10 cellular contexts compared by ENCODE assay signal in the genomic region with DNA sequence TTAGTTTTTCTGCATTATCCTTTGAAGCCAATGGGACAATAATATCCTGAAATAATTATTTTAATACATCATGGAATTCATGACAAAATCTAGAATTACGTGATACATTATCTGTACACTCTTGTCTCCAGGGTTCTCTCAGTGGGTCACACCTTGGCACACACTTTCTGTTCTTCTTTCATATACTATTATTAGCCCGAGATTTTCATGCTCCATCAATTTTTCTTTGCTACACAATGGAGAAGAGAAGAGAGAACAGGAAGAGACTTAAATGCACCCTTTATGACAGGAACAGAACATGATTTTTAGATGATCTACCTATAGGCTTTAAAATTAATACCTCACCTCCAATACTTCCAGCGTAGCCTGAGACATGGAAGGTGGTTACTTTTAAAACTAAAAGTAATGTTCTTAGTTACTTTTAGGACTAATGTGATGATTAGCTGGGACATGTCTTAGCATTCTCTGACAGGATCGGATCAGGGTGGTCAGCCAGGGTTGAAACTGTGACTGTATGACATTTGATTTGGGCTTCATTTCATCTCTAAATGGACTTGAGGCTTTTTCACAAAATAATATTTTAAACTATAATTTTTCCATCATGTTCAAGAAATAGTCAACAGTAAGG.
DNase-seq lines count a peak whose midpoint lies in the region; ATAC-seq, FAIRE-seq and TF ChIP-seq lines count a peak whose summit lies in the region.
"Had no signal": no experiment of that assay in that cellular context is flagged by ENCODE, and none has a peak within 500 bp of the region (broad histone marks: within the 10 kb centered on the region; RNA-seq: fewer than 3 reads in every experiment).

No MANE protein-coding gene starts in this region.

- no peaks in the 10 kb centered on the region for H4K20me1 ChIP-seq in GM12878 (ENCODE audit: control insufficient read depth, insufficient read depth)

- POLR2A ChIA-PET in GM12878 (lab: Charles Lee) = interaction anchor here (1.9 kb wide), 1 partner anchor 99 kb away, joined by 7 read pairs; no protein-coding TSS in a partner anchor

- in situ Hi-C loops in GM12878 (cut with MboI) = no loop called here

- BruUV-seq in GM12878 (replicated peaks; lab: Mats Ljungman, UMichigan) = no TSS peak

- H3K9ac ChIP-seq in GM12878 (ENCODE audit: control insufficient read depth, insufficient read depth, low read length) = no peak overlapping the region

- peak overlapping the region; percentile 62 for H3K27ac ChIP-seq in GM12878 (ENCODE audit: control insufficient read depth, insufficient read depth)

- TF ChIP-seq EP300 in GM12878 (IDR thresholded peaks at IDR 0.05; ENCODE audit: borderline replicate concordance in 1 of 2, control insufficient read depth in 1 of 2, low read depth in 2 of 2, low read length in 2 of 2) = peak; percentile 90 to 93; a peak in 3 of 4 replicates

- TF ChIP-seq POLR2A in GM12878 (IDR thresholded peaks at IDR 0.05; ENCODE audit: low read depth, low read length) = no peak

- peak; percentile 79 for DNase-seq in GM12878 (ENCODE audit: low read depth, low spot score)
- DNase-seq in DMS 273 (lab: John Stamatoyannopoulos, UW; ENCODE audit: unreplicated experiment) = no peak
- no peak for DNase-seq in SIG-M5 treated with dmso at 0.1 percent for 504 hours (lab: John Stamatoyannopoulos, UW; ENCODE audit: unreplicated experiment)
- no peak for DNase-seq in NCI-H446 (lab: John Stamatoyannopoulos, UW)
- no peak for DNase-seq in ecto neural progenitor cell (ENCODE audit: low spot score)
- DNase-seq: activated T-cell treated with anti-CD3 and anti-CD28 coated beads, Interleukin-2, amount 50 U/mL, for 24 hours; T-helper 1 cell had no signal

- peak overlapping the region; percentile 52 for H2AFZ ChIP-seq in GM12878 (ENCODE audit: control insufficient read depth, low read depth, low read length)

- peaks cover 11% of the 10 kb centered on the region for H3K4me1 ChIP-seq in GM12878 (ENCODE audit: control insufficient read depth, insufficient read depth, low read length)

- ATAC-seq in GM18519 (IDR thresholded peaks at IDR 0.05; ENCODE audit: low FRiP score, unreplicated experiment) (peak; percentile 95), GM21423 (IDR thresholded peaks at IDR 0.05; ENCODE audit: unreplicated experiment) (peak; percentile 96), HG03097 (IDR thresholded peaks at IDR 0.05; ENCODE audit: low FRiP score, unreplicated experiment) (peak; percentile 99), GM12878 (peak; percentile 98)

- SMC1A ChIA-PET in GM12878 (lab: Charles Lee; ENCODE audit: uncharacterized antibody, unreplicated experiment) = interaction anchor here (0.6 to 2.3 kb wide), 9 partner anchors 17 to 795 kb away, joined by 3 to 12 read pairs (median 4); no protein-coding TSS in a partner anchor

- H3K4me3 ChIP-seq in GM12878 = no peak overlapping the region

- 1% methylated on average over 4 of the region's 4 CpGs for WGBS in GM12878 (ENCODE audit: insufficient coverage, insufficient replicate concordance, low lambda C conversion rate, missing lambda C conversion rate)

- no peaks in the 10 kb centered on the region for H3K79me2 ChIP-seq in GM12878 (ENCODE audit: control insufficient read depth, insufficient read depth, low read length)

- intact Hi-C loops in GM12878 (cut with micrococcal nuclease; ENCODE audit: unreplicated experiment) = loop anchor here (1.0 to 5.0 kb wide), 2 partner anchors 98 to 352 kb away; no protein-coding TSS in a partner anchor

- CTCF ChIA-PET in GM12878 (lab: Yijun Ruan, JAX) = no interaction called here

- peaks cover 2% of the 10 kb centered on the region for H3K9me3 ChIP-seq in GM12878 (replicated peaks; ENCODE audit: control insufficient read depth, insufficient read depth, low read length)

- TF ChIP-seq RAD21 in GM12878 (IDR thresholded peaks at IDR 0.05; ENCODE audit: insufficient read depth, low read depth, low read length) = no peak

- FAIRE-seq in GM12878 (lab: Jason Lieb, UNC) = peak; percentile 38

- H3K36me3 ChIP-seq in GM12878 (ENCODE audit: control insufficient read depth in 2 of 2, insufficient read depth in 2 of 2, low read length in 1 of 2) = no peaks in the 10 kb centered on the region

- RAD21 ChIA-PET in GM12878 (lab: Charles Lee; ENCODE audit: unreplicated experiment) = interaction anchor here (0.9 to 2.2 kb wide), 6 partner anchors 37 to 351 kb away, joined by 3 to 8 read pairs (median 3); no protein-coding TSS in a partner anchor

- no peaks in the 10 kb centered on the region for H3K27me3 ChIP-seq in GM12878 (replicated peaks in 1 of 2; ENCODE audit: control insufficient read depth in 2 of 2, insufficient read depth in 2 of 2, low read length in 1 of 2)

- peak overlapping the region; percentile 68 for H3K4me2 ChIP-seq in GM12878 (ENCODE audit: control insufficient read depth, insufficient read depth)

- TF ChIP-seq CTCF in GM12878 (IDR thresholded peaks at IDR 0.05 in 2 of 3, conservative IDR thresholded peaks at IDR 0.05 in 1 of 3; ENCODE audit: control insufficient read depth in 2 of 3, extremely low read depth in 1 of 3, insufficient read depth in 1 of 3, low read depth in 3 of 3, low read length in 3 of 3) = no peak

TF ChIP-seq in GM12878, 131 proteins besides CTCF, POLR2A, EP300 and RAD21 (continues in another document):
- TF ChIP-seq YY1 (IDR thresholded peaks at IDR 0.05; ENCODE audit: low read depth, low read length) (no peak), ZNF217 (IDR thresholded peaks at IDR 0.05) (no peak; the same call in 1 of the 2 replicates), POLR2AphosphoS5 (IDR thresholded peaks at IDR 0.05; ENCODE audit: low read length) (no peak), HDGF (IDR thresholded peaks at IDR 0.05) (no peak), ETV6 (conservative IDR thresholded peaks at IDR 0.05 in 1 of 2, IDR thresholded peaks at IDR 0.05 in 1 of 2; ENCODE audit: borderline replicate concordance in 1 of 2, low read depth in 1 of 2) (no peak), PRDM15 (CRISPR knock-in tag; IDR thresholded peaks at IDR 0.05) (no peak), HSF1 (IDR thresholded peaks at IDR 0.05; ENCODE audit: low read depth, low read length) (no peak), ATF3 (IDR thresholded peaks at IDR 0.05; ENCODE audit: borderline replicate concordance, extremely low read depth, low read depth, low read length) (no peak)
